Comparison of ENCODE assay signal across 30 cellular contexts in genomic region chr10:88450201-88450600, GRCh38.
"Had no signal": no experiment of that assay in that cellular context is flagged by ENCODE, and none has a peak within 500 bp of the region (broad histone marks: within the 10 kb centered on the region; RNA-seq: fewer than 3 reads in every experiment).

No MANE protein-coding gene starts in this region.

- H3K9me3 ChIP-seq: adrenal gland, SJCRH30 had no signal

- H3K36me3 Mint-ChIP-seq: activated naive CD8-positive, alpha-beta T cell treated with anti-CD3 and anti-CD28 coated beads, Interleukin-2, amount 10 ng/mL, durations not matched to agents 7 days and 5 days had no signal

- H3K27me3 Mint-ChIP-seq: activated CD8-positive, alpha-beta T cell treated with anti-CD3 and anti-CD28 coated beads for 36 hours; activated naive CD4-positive, alpha-beta T cell treated with anti-CD3 and anti-CD28 coated beads, Interleukin-2, amount 50 U/mL, for 24 hours had no signal

- H3K9ac ChIP-seq: KMS-11 had no signal

- H3K4me3 ChIP-seq: adrenal gland, SJCRH30, SK-N-MC had no signal

- H3K4me1 ChIP-seq: SJCRH30 had no signal

- ATAC-seq: activated CD8-positive, alpha-beta T cell treated with anti-CD3 and anti-CD28 coated beads for 36 hours; Panc1 had no signal

- H3K36me3 ChIP-seq: adrenal gland, brain microvascular endothelial cell, SJCRH30 had no signal

- H3K4me3 Mint-ChIP-seq: activated CD4-positive, alpha-beta T cell treated with anti-CD3 and anti-CD28 coated beads, Interleukin-2, amount 10 ng/mL, durations not matched to agents 24 days and 14 days; activated CD8-positive, alpha-beta T cell treated with anti-CD3 and anti-CD28 coated beads for 36 hours; activated naive CD4-positive, alpha-beta T cell treated with anti-CD3 and anti-CD28 coated beads, Interleukin-2, amount 50 U/mL, for 24 hours; activated naive CD8-positive, alpha-beta T cell treated with anti-CD3 and anti-CD28 coated beads, Interleukin-2, amount 10 ng/mL, durations not matched to agents 7 days and 5 days; T-helper 1 cell treated with Interleukin-12 subunit alpha and Interleukin-12 subunit beta and Interleukin-4 antibody, amounts not matched to agents 30 μg/mL and 1 μg/mL, for 36 hours; T-helper 2 cell treated with Interferon-gamma antibody and Interleukin-4, amounts not matched to agents 5 μg/mL and 100 μg/mL, for 36 hours had no signal

- FAIRE-seq: TTC549 had no signal

- H3K27me3 ChIP-seq: adrenal gland, brain microvascular endothelial cell, SJCRH30 had no signal

- H3K4me1 Mint-ChIP-seq: activated CD4-positive, alpha-beta T cell treated with anti-CD3 and anti-CD28 coated beads, Interleukin-2, amount 10 ng/mL, durations not matched to agents 24 days and 14 days; activated naive CD4-positive, alpha-beta T cell treated with anti-CD3 and anti-CD28 coated beads, Interleukin-2, amount 50 U/mL, for 24 hours; activated naive CD8-positive, alpha-beta T cell treated with anti-CD3 and anti-CD28 coated beads, Interleukin-2, amount 10 ng/mL, durations not matched to agents 7 days and 5 days had no signal

- H3K9me3 Mint-ChIP-seq: activated CD8-positive, alpha-beta T cell treated with anti-CD3 and anti-CD28 coated beads for 36 hours; activated naive CD4-positive, alpha-beta T cell treated with anti-CD3 and anti-CD28 coated beads, Interleukin-2, amount 50 U/mL, for 24 hours; T-helper 1 cell treated with Interleukin-12 subunit alpha and Interleukin-12 subunit beta and Interleukin-4 antibody, amounts not matched to agents 30 μg/mL and 1 μg/mL, for 36 hours had no signal

- H3K27ac Mint-ChIP-seq: activated CD4-positive, alpha-beta T cell treated with anti-CD3 and anti-CD28 coated beads, Interleukin-2, amount 10 ng/mL, durations not matched to agents 24 days and 14 days; activated CD8-positive, alpha-beta T cell treated with anti-CD3 and anti-CD28 coated beads for 36 hours; activated naive CD4-positive, alpha-beta T cell treated with anti-CD3 and anti-CD28 coated beads, Interleukin-2, amount 50 U/mL, for 24 hours; activated T-helper 2 cell treated with anti-CD3 and anti-CD28 coated beads, Interferon-gamma antibody, Interleukin-2, Interleukin-4, amounts not matched to agents 10 μg/mL and 5 μg/mL and 100 μg/mL, durations not matched to agents 14 hours and 24 hours and 36 hours; T-helper 1 cell treated with Interleukin-12 subunit alpha and Interleukin-12 subunit beta and Interleukin-4 antibody, amounts not matched to agents 30 μg/mL and 1 μg/mL, for 36 hours; T-helper 2 cell treated with Interferon-gamma antibody and Interleukin-4, amounts not matched to agents 5 μg/mL and 100 μg/mL, for 36 hours had no signal

- DNase-seq: activated CD4-positive, alpha-beta T cell treated with anti-CD3 and anti-CD28 coated beads, Interleukin-2, amount 10 ng/mL, durations not matched to agents 24 days and 14 days; activated CD4-positive, alpha-beta T cell treated with anti-CD3 and anti-CD28 coated beads, Interleukin-2, amount 50 U/mL, for 4 hours; activated CD8-positive, alpha-beta T cell treated with anti-CD3 and anti-CD28 coated beads for 36 hours; activated gamma-delta T cell; activated naive CD4-positive, alpha-beta T cell treated with Interleukin-2 at 50 U/mL for 16 hours; activated naive CD8-positive, alpha-beta T cell treated with anti-CD3 and anti-CD28 coated beads, Interleukin-2, amount 10 ng/mL, durations not matched to agents 7 days and 5 days; activated T-cell treated with anti-CD3 and anti-CD28 coated beads, Interleukin-2, amount 50 U/mL, for 1 hour; adrenal gland; anterior cingulate cortex; brain microvascular endothelial cell; central memory CD4-positive, alpha-beta T cell; NCI-H1105; NCI-H1417 treated with DMSO at 0.1 percent for 48 hours; NCI-H187 treated with DMSO at 0.1 percent for 48 hours; NCI-H2081; NCI-H2171 treated with DMSO at 0.1 percent for 48 hours; NCI-H2227 treated with DMSO at 0.1 percent for 48 hours; NCI-H446; NCI-H69; NCI-H82; SHP77; SJCRH30 had no signal
